Comparison of ENCODE assay signal across 21 cellular contexts in genomic region chr10:43035785-43036184, GRCh38. TPM values are rescaled to one million over a fixed set of nuclear protein-coding genes. Genes with fewer than 3 reads are reported as not detected.
"Had no signal": no experiment of that assay in that cellular context is flagged by ENCODE, and none has a peak within 500 bp of the region (broad histone marks: within the 10 kb centered on the region; RNA-seq: fewer than 3 reads in every experiment).

No MANE protein-coding gene starts in this region.

- DNase-seq: activated CD4-positive, alpha-beta T cell treated with anti-CD3 and anti-CD28 coated beads for 1 hour; activated CD4-positive, alpha-beta T cell treated with anti-CD3 and anti-CD28 coated beads, Interleukin-2, amount 50 U/mL, for 1 hour; activated CD8-positive, alpha-beta T cell treated with anti-CD3 and anti-CD28 coated beads, Interleukin-2, amount 10 ng/mL, durations not matched to agents 7 days and 5 days; activated T-cell treated with anti-CD3 and anti-CD28 coated beads, Interleukin-2, amount 50 U/mL, for 1 hour; effector CD4-positive, alpha-beta T cell; erythroblast; foreskin keratinocyte; hippocampal formation; kidney glomerular epithelial cell; left lung; occipital lobe; right lobe of liver; stimulated activated CD4-positive, alpha-beta T cell treated with anti-CD3 and anti-CD28 coated beads, Interleukin-1b, Interleukin-23, amount 100 ng/mL, for 48 hours; stimulated activated naive CD8-positive, alpha-beta T cell treated with anti-CD3 and anti-CD28 coated beads, Interleukin-15, amount 100 ng/mL, for 72 hours; tibial artery had no signal

- H3K36me3 Mint-ChIP-seq: brain had no signal

- H3K4me1 ChIP-seq: foreskin keratinocyte, left lung, right lobe of liver, tibial artery had no signal

- H3K27me3 Mint-ChIP-seq: dendritic cell treated with granulocyte-macrophage colony-stimulating factor and Interleukin-4, amounts not matched to agents 40 ng/mL and 50 ng/mL, for 4 days; stimulated activated naive CD8-positive, alpha-beta T cell treated with anti-CD3 and anti-CD28 coated beads, Interleukin-15, amount 100 ng/mL, for 72 hours had no signal

- H3K4me3 ChIP-seq: left lung, right lobe of liver, skin epidermis, tibial artery had no signal

- H3K27ac ChIP-seq: foreskin keratinocyte, left lung, right lobe of liver, skin epidermis, tibial artery had no signal

- H3K27ac Mint-ChIP-seq: activated CD8-positive, alpha-beta T cell treated with anti-CD3 and anti-CD28 coated beads, Interleukin-2, amount 10 ng/mL, durations not matched to agents 7 days and 5 days; activated naive CD4-positive, alpha-beta T cell treated with anti-CD3 and anti-CD28 coated beads, Interleukin-2, amount 50 U/mL, for 72 hours; brain; dendritic cell treated with granulocyte-macrophage colony-stimulating factor and Interleukin-4, amounts not matched to agents 40 ng/mL and 50 ng/mL, for 4 days had no signal

- H3K36me3 ChIP-seq: left lung, right lobe of liver, tibial artery had no signal

- H3K27me3 ChIP-seq: foreskin keratinocyte, left lung, right lobe of liver, tibial artery had no signal

- H3K4me1 Mint-ChIP-seq: brain, neural crest cell had no signal

- H3K4me3 Mint-ChIP-seq: activated CD8-positive, alpha-beta T cell treated with anti-CD3 and anti-CD28 coated beads, Interleukin-2, amount 10 ng/mL, durations not matched to agents 7 days and 5 days; brain; dendritic cell treated with granulocyte-macrophage colony-stimulating factor and Interleukin-4, amounts not matched to agents 40 ng/mL and 50 ng/mL, for 4 days; naive thymus-derived CD4-positive, alpha-beta T cell; neural crest cell; stimulated activated naive CD8-positive, alpha-beta T cell treated with anti-CD3 and anti-CD28 coated beads, Interleukin-15, amount 100 ng/mL, for 72 hours had no signal

RNA-seq across cellular contexts. Expression of gene RET, which starts 41.1 kb away (rescaled TPM):
- polyA plus RNA-seq: naive thymus-derived CD4-positive, alpha-beta T cell had no signal
